In the genomic region with DNA sequence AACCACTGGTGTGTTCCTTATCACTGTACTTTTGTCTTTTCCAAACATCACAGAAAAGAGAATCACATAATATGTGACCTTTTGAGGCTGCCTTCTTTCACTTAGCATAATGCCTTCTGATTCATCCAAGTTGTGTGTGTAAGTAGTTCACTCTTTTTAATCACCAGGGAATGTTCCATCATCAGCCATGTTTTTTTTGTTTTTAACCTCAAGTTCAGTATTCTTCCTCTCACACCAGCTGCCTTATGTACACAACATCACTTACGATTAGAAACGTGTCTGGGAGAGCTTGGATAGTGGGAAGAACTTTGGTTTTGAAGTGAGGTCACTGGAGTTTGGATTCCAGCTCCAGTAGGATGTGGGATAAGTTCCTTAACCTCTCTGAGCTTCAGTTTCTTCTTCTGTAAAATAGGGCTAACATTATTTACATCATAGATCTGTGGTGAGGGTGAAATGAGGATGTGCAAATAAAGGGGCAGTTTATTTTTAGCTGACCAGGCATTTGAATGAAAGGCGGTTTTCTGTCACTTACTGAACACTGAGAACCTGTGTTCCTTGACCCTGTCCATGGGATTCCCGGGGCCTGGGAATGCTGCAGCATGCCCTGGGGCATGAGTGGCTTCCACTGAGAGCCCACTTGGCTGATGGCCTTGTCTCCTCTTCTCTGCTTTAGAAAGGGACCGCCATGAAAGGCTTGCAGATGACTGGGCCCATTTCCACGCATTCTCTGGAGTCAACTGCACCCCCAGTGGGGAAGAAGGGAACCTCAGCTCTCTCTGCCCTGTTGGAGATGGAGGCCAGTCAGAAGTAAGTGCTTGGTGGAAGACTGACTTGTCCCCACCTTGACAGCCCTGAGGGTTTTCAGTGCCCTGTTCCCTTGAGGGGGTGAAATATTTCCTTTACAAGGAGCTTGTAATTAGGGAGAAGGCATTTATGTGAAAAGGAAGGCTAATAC, we compare ENCODE assay signal across 12 cellular contexts.
DNase-seq lines count a peak whose midpoint lies in the region; FAIRE-seq and TF ChIP-seq lines count a peak whose summit lies in the region.
"Had no signal": no experiment of that assay in that cellular context is flagged by ENCODE, and none has a peak within 500 bp of the region (broad histone marks: within the 10 kb centered on the region; RNA-seq: fewer than 3 reads in every experiment).

No MANE protein-coding gene starts in this region.

- H3K9ac ChIP-seq in Karpas-422 (ENCODE audit: low read length), result peak overlapping the region; percentile 44

- H3K4me1 ChIP-seq in Karpas-422 (ENCODE audit: low read length) (peaks cover 35% of the 10 kb centered on the region), muscle layer of duodenum (ENCODE audit: control insufficient read depth in 1 of 2, insufficient read depth in 2 of 2, low read length in 2 of 2) (no peaks in the 10 kb centered on the region), small intestine (ENCODE audit: control insufficient read depth in 2 of 2, insufficient read depth in 1 of 2, low read depth in 1 of 2, low read length in 1 of 2) (no peaks in the 10 kb centered on the region), thyroid gland (peaks cover 3 to 5% of the 10 kb centered on the region in 2 donors)
- H3K4me1 ChIP-seq: tibial nerve had no signal

- TF ChIP-seq CTCF in astrocyte of the cerebellum (IDR thresholded peaks at IDR 0.05; ENCODE audit: low read depth, low read length, missing control alignments) (peak; percentile 44), nephron progenitor cell (IDR thresholded peaks at IDR 0.05) (no peak), thyroid gland (IDR thresholded peaks at IDR 0.05) (no peak)

- H3K4me3 ChIP-seq in Karpas-422 (ENCODE audit: low read length), result peak overlapping the region; percentile 18
- H3K4me3 ChIP-seq in astrocyte of the cerebellum (ENCODE audit: low read depth, low read length), result no peak overlapping the region
- no peak overlapping the region for H3K4me3 ChIP-seq in muscle layer of duodenum (ENCODE audit: low read depth in 1 of 2, low read length in 2 of 2)
- no peak overlapping the region for H3K4me3 ChIP-seq in small intestine (ENCODE audit: low read depth in 1 of 2, low read length in 2 of 2)
- no peak overlapping the region for H3K4me3 ChIP-seq in thyroid gland (replicated peaks in 1 of 3)
- H3K4me3 ChIP-seq: tibial nerve had no signal

- 75 to 85% (median 84%) methylated on average over 6 of the region's 6 CpGs for WGBS in small intestine, 3 donors
- WGBS in thyroid gland, 2 donors, result 83 to 86% methylated on average over 5 to 6 of the region's 6 CpGs

- peaks cover 42% of the 10 kb centered on the region for H3K36me3 ChIP-seq in Karpas-422 (ENCODE audit: insufficient read depth, low read length)
- H3K36me3 ChIP-seq in muscle layer of duodenum (ENCODE audit: control insufficient read depth in 1 of 2, insufficient read depth in 2 of 2, low read length in 2 of 2), result peaks cover 38 to 62% of the 10 kb centered on the region in 2 donors
- H3K36me3 ChIP-seq in small intestine (ENCODE audit: control insufficient read depth in 2 of 2, insufficient read depth in 2 of 2, low read length in 2 of 2), result peaks cover 13 to 21% of the 10 kb centered on the region in 2 donors
- peaks cover 36 to 39% of the 10 kb centered on the region in 2 donors for H3K36me3 ChIP-seq in thyroid gland

- no peaks in the 10 kb centered on the region for H4K20me1 ChIP-seq in Karpas-422 (ENCODE audit: insufficient read depth, low read depth, low read length)

- intact Hi-C loops in thyroid gland (cut with DNase I), result no loop called here

- H3K4me2 ChIP-seq in Karpas-422 (ENCODE audit: low read depth, low read length, poor library complexity, severe bottlenecking), result peak overlapping the region; percentile 54

- no peaks in the 10 kb centered on the region for H3K9me2 ChIP-seq in Karpas-422 (replicated peaks; ENCODE audit: insufficient read depth, low read length)

- DNase-seq in NCI-H2227 (lab: John Stamatoyannopoulos, UW; ENCODE audit: unreplicated experiment) (peak; percentile 4), NCI-H2227 treated with DMSO at 0.1 percent for 48 hours (lab: John Stamatoyannopoulos, UW) (no peak), Karpas-422 (peak; percentile 77), astrocyte of the cerebellum (ENCODE audit: low read depth) (no peak), small intestine (no peak), nephron progenitor cell (no peak), thyroid gland (no peak)
- DNase-seq: activated CD4-positive, alpha-beta T cell treated with anti-CD3 and anti-CD28 coated beads, Interleukin-2, amount 50 U/mL, for 1 hour; NCI-H1105 treated with DMSO at 0.1 percent for 48 hours; retina had no signal

- no peak for TF ChIP-seq POLR2A in thyroid gland (IDR thresholded peaks at IDR 0.05)

- H3K27me3 Mint-ChIP-seq in nephron progenitor cell (ENCODE audit: low read depth, poor library complexity), result no peaks in the 10 kb centered on the region

- H3K27ac Mint-ChIP-seq in nephron progenitor cell, result no peak overlapping the region

- H3K9me3 ChIP-seq in Karpas-422 (ENCODE audit: low read length) (no peaks in the 10 kb centered on the region), muscle layer of duodenum (ENCODE audit: control insufficient read depth in 1 of 2, low read length in 2 of 2) (no peaks in the 10 kb centered on the region), small intestine (ENCODE audit: control insufficient read depth, low read depth) (no peaks in the 10 kb centered on the region), thyroid gland (no peaks in the 10 kb centered on the region)
- H3K9me3 ChIP-seq: tibial nerve had no signal

- peaks cover 74% of the 10 kb centered on the region for H3K36me3 Mint-ChIP-seq in nephron progenitor cell (ENCODE audit: low read depth)

- in situ Hi-C loops in astrocyte of the cerebellum (cut with HindIII; ENCODE audit: low sequenced_read_pairs), result no loop called here

- H3K9me3 Mint-ChIP-seq in nephron progenitor cell, result no peaks in the 10 kb centered on the region

- H3K4me3 Mint-ChIP-seq in nephron progenitor cell, result no peak overlapping the region

- FAIRE-seq in small intestine (lab: Jason Lieb, UNC), result no peak

- no peaks in the 10 kb centered on the region for H3K27me3 ChIP-seq in Karpas-422 (ENCODE audit: low read length)
- H3K27me3 ChIP-seq in muscle layer of duodenum (ENCODE audit: low read depth, low read length), result no peaks in the 10 kb centered on the region
- no peaks in the 10 kb centered on the region for H3K27me3 ChIP-seq in small intestine (ENCODE audit: control insufficient read depth in 2 of 2, insufficient read depth in 2 of 2, low read length in 2 of 2)
- no peaks in the 10 kb centered on the region for H3K27me3 ChIP-seq in thyroid gland
- H3K27me3 ChIP-seq: tibial nerve had no signal

- H3K79me2 ChIP-seq in Karpas-422 (ENCODE audit: low read length), result no peaks in the 10 kb centered on the region

- H3K27ac ChIP-seq in Karpas-422 (ENCODE audit: low read length) (peak overlapping the region; percentile 77), muscle layer of duodenum (ENCODE audit: low read length) (peak overlapping the region; percentile 40), small intestine (ENCODE audit: low read depth in 1 of 2, low read length in 1 of 2) (no peak overlapping the region), thyroid gland (no peak overlapping the region)
- H3K27ac ChIP-seq: tibial nerve had no signal

- peaks cover 6% of the 10 kb centered on the region for H3K4me1 Mint-ChIP-seq in nephron progenitor cell

- no peak overlapping the region for H2AFZ ChIP-seq in Karpas-422 (ENCODE audit: low read length)

Comparison
In these comparisons a context has a peak if more than half of its experiments do, and no peak if none do; other contexts are left out.
1. DNase-seq: peak in NCI-H2227 (single experiment) and Karpas-422 (single experiment); none in NCI-H2227 treated with DMSO at 0.1 percent for 48 hours (single experiment), astrocyte of the cerebellum (single experiment), small intestine (single experiment), nephron progenitor cell (single experiment) and thyroid gland (0 of 2).
2. H3K27ac ChIP-seq: peak in Karpas-422 (single experiment) and muscle layer of duodenum (single experiment); none in small intestine (0 of 2) and thyroid gland (0 of 3).